ENCODE assay signal across 20 cellular contexts in the genomic region with DNA sequence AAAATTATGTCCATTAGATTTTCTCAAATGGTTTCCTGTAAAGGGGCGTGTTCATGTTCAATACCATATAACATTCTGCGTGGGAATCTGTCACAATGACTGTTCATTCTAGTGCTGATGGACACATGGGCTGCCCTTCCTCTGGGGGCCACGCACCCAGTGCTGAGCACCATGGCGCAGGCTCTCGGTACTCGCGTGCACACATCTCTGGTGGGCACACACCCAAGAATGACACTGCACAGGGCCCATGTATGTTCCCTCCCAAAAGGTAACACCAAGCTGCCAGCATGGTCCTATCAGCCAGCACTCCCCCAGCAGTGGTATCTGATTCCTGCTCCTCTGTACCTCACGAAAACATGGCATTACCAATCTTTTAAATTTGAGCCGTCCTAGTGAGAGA. TPM values are rescaled to one million over a fixed set of nuclear protein-coding genes. Genes with fewer than 3 reads are reported as not detected.
DNase-seq lines count a peak whose midpoint lies in the region; ATAC-seq and TF ChIP-seq lines count a peak whose summit lies in the region.
"Had no signal": no experiment of that assay in that cellular context is flagged by ENCODE, and none has a peak within 500 bp of the region (broad histone marks: within the 10 kb centered on the region; RNA-seq: fewer than 3 reads in every experiment).

No MANE protein-coding gene starts in this region.

- no peaks in the 10 kb centered on the region for H3K36me3 Mint-ChIP-seq in natural killer cell treated with Interleukin-12 subunit alpha and Interleukin-12 subunit beta and Interleukin-15 and Interleukin-18, amount 100 ng/mL, for 72 hours
- H3K36me3 Mint-ChIP-seq in natural killer cell = no peaks in the 10 kb centered on the region

- CTCF ChIA-PET in GM10248 (lab: Yijun Ruan, JAX) = no interaction called here

- H3K4me3 ChIP-seq in esophagus (ENCODE audit: low read depth in 1 of 2, low read length in 2 of 2) = no peak overlapping the region
- H3K4me3 ChIP-seq in aorta (ENCODE audit: low read length in 2 of 2) = no peak overlapping the region
- no peak overlapping the region for H3K4me3 ChIP-seq in brain microvascular endothelial cell (ENCODE audit: low read depth, low read length)

- peak overlapping the region; percentile 84 to 92 for H3K27ac ChIP-seq in esophagus (ENCODE audit: low read depth in 2 of 2, low read length in 1 of 2)
- H3K27ac ChIP-seq in aorta (ENCODE audit: low read depth in 1 of 2, low read length in 2 of 2) = no peak overlapping the region
- no peak overlapping the region for H3K27ac ChIP-seq in brain microvascular endothelial cell

- no peaks in the 10 kb centered on the region for H3K27me3 ChIP-seq in esophagus (ENCODE audit: control insufficient read depth in 1 of 2, insufficient read depth in 2 of 2, low read length in 2 of 2)
- no peaks in the 10 kb centered on the region for H3K27me3 ChIP-seq in aorta (ENCODE audit: control insufficient read depth in 1 of 2, insufficient read depth in 2 of 2, low read length in 1 of 2)
- no peaks in the 10 kb centered on the region for H3K27me3 ChIP-seq in brain microvascular endothelial cell (replicated peaks)

- in situ Hi-C loops in brain microvascular endothelial cell (cut with HindIII; ENCODE audit: low pct_ligation_motif_present, low sequenced_read_pairs) = no loop called here

- intact Hi-C loops in natural killer cell (cut with micrococcal nuclease) (no loop called here), sciatic nerve (cut with DNase I) (no loop called here), aorta (cut with DNase I) (no loop called here)

- WGBS in esophagus, 2 donors = 95% methylated on average over 9 of the region's 9 CpGs
- WGBS in aorta, 2 donors = 92 to 95% methylated on average over 9 of the region's 9 CpGs

- no peak for ATAC-seq in natural killer cell treated with Interleukin-12 subunit alpha and Interleukin-12 subunit beta and Interleukin-15 and Interleukin-18, amount 100 ng/mL, for 72 hours
- ATAC-seq in natural killer cell (no peak), sciatic nerve (no peak), aorta (ENCODE audit: low FRiP score) (no peak), HG02973 (IDR thresholded peaks at IDR 0.05; ENCODE audit: unreplicated experiment) (no peak)
- ATAC-seq: HCT116 had no signal

- peaks cover 8 to 35% of the 10 kb centered on the region in 2 donors for H3K4me1 ChIP-seq in esophagus (ENCODE audit: control insufficient read depth in 2 of 2, insufficient read depth in 2 of 2, low read length in 1 of 2)
- no peaks in the 10 kb centered on the region for H3K4me1 ChIP-seq in aorta (ENCODE audit: control insufficient read depth in 1 of 2, insufficient read depth in 2 of 2, low read length in 2 of 2)

- no peaks in the 10 kb centered on the region for H3K4me1 Mint-ChIP-seq in natural killer cell treated with Interleukin-12 subunit alpha and Interleukin-12 subunit beta and Interleukin-15 and Interleukin-18, amount 100 ng/mL, for 72 hours (ENCODE audit: low read depth in 2 of 2)
- H3K4me1 Mint-ChIP-seq in natural killer cell = no peaks in the 10 kb centered on the region

- H3K4me3 Mint-ChIP-seq in natural killer cell treated with Interleukin-12 subunit alpha and Interleukin-12 subunit beta and Interleukin-15 and Interleukin-18, amount 100 ng/mL, for 72 hours = no peak overlapping the region
- no peak overlapping the region for H3K4me3 Mint-ChIP-seq in natural killer cell

- peak; percentile 0 for DNase-seq in natural killer cell treated with Interleukin-12 subunit alpha and Interleukin-12 subunit beta and Interleukin-15 and Interleukin-18, amount 100 ng/mL, for 72 hours (ENCODE audit: low spot score)
- no peak for DNase-seq in natural killer cell
- peak; percentile 57 for DNase-seq in sciatic nerve (ENCODE audit: low spot score)
- DNase-seq in aorta = peak; percentile 20 to 52
- no peak for DNase-seq in brain microvascular endothelial cell
- no peak for DNase-seq in GM10248 (ENCODE audit: extremely low spot score)
- DNase-seq: AML-193; COR-L47; DMS153; KG1; NCI-H1436; NCI-H2029; NCI-H2171; NCI-H446; NCI-H69; NK-92 treated with Interleukin-12 subunit alpha and Interleukin-12 subunit beta, amount 100 ng/mL, for 24 hours; SIG-M5 had no signal

- H3K27me3 Mint-ChIP-seq in natural killer cell treated with Interleukin-12 subunit alpha and Interleukin-12 subunit beta and Interleukin-15 and Interleukin-18, amount 100 ng/mL, for 72 hours = peaks cover 0 to under 1% of the 10 kb centered on the region in 2 donors
- no peaks in the 10 kb centered on the region for H3K27me3 Mint-ChIP-seq in natural killer cell (ENCODE audit: low read depth in 2 of 2)

- TF ChIP-seq CTCF in natural killer cell (IDR thresholded peaks at IDR 0.05) (no peak), brain microvascular endothelial cell (IDR thresholded peaks at IDR 0.05; ENCODE audit: low read depth, low read length, missing control alignments) (no peak), GM10248 (IDR thresholded peaks at IDR 0.05; ENCODE audit: control extremely low read depth, extremely low read depth, low read depth, missing control alignments) (no peak)

- H3K27ac Mint-ChIP-seq in natural killer cell treated with Interleukin-12 subunit alpha and Interleukin-12 subunit beta and Interleukin-15 and Interleukin-18, amount 100 ng/mL, for 72 hours = no peak overlapping the region
- no peak overlapping the region for H3K27ac Mint-ChIP-seq in natural killer cell

- no peaks in the 10 kb centered on the region for H3K9me3 Mint-ChIP-seq in natural killer cell treated with Interleukin-12 subunit alpha and Interleukin-12 subunit beta and Interleukin-15 and Interleukin-18, amount 100 ng/mL, for 72 hours
- H3K9me3 Mint-ChIP-seq in natural killer cell = no peaks in the 10 kb centered on the region

- POLR2A ChIA-PET in GM10248 (lab: Yijun Ruan, JAX) = no interaction called here

- no peaks in the 10 kb centered on the region for H3K9me3 ChIP-seq in esophagus (ENCODE audit: control insufficient read depth in 2 of 2, insufficient read depth in 1 of 2, low read depth in 1 of 2, low read length in 1 of 2)
- H3K9me3 ChIP-seq in aorta (ENCODE audit: control insufficient read depth, low read length) = no peaks in the 10 kb centered on the region

- H3K36me3 ChIP-seq in esophagus (ENCODE audit: control insufficient read depth in 2 of 2, insufficient read depth in 2 of 2, low read length in 1 of 2) (no peaks in the 10 kb centered on the region), aorta (ENCODE audit: control insufficient read depth in 1 of 2, insufficient read depth in 2 of 2, low read length in 1 of 2) (no peaks in the 10 kb centered on the region), brain microvascular endothelial cell (replicated peaks) (no peaks in the 10 kb centered on the region)

RNA-seq across cellular contexts. Expression of a gene that starts 13.7 kb away (rescaled TPM):
- 1 to 10 TPM; 2.2 to 4.9 TPM for total RNA-seq in natural killer cell treated with Interleukin-12 subunit alpha and Interleukin-12 subunit beta and Interleukin-15 and Interleukin-18, amount 100 ng/mL, for 72 hours
- total RNA-seq in natural killer cell (1 to 10 TPM; 3.1 to 7.5 (median 3.7) TPM), sciatic nerve (19.8 TPM), aorta (1 to 10 TPM; 7.3 to 8.9 TPM)
- polyA plus RNA-seq in esophagus (10 to 100 TPM in 1 of 2 donors, 1 to 10 TPM in 1; 8.2 to 11.5 TPM), aorta (10 to 100 TPM in 1 of 2 donors, 1 to 10 TPM in 1; 9.5 to 16.5 TPM)

RNA-seq across cellular contexts. Expression of a gene that starts 29.5 kb away (rescaled TPM):
- 10 to 100 TPM; 28.7 to 29.8 TPM for total RNA-seq in natural killer cell treated with Interleukin-12 subunit alpha and Interleukin-12 subunit beta and Interleukin-15 and Interleukin-18, amount 100 ng/mL, for 72 hours
- 10 to 100 TPM; 39.2 to 63.5 (median 54.1) TPM for total RNA-seq in natural killer cell
- polyA plus RNA-seq in esophagus = 10 to 100 TPM; 27.7 to 28.3 TPM
- 28.2 TPM for total RNA-seq in sciatic nerve
- total RNA-seq in aorta = 10 to 100 TPM; 33.5 to 34.1 TPM
- polyA plus RNA-seq in aorta = 10 to 100 TPM in 1 of 2 donors, 1 to 10 TPM in 1; 5.4 to 25.6 TPM

RNA-seq across cellular contexts. Expression of a gene that starts 38.2 kb away (rescaled TPM):
- total RNA-seq in natural killer cell treated with Interleukin-12 subunit alpha and Interleukin-12 subunit beta and Interleukin-15 and Interleukin-18, amount 100 ng/mL, for 72 hours = not detected
- total RNA-seq in natural killer cell = not detected
- 10 to 100 TPM in 1 of 2 donors, 1 to 10 TPM in 1; 8.3 to 33.7 TPM for polyA plus RNA-seq in esophagus
- 115 TPM for total RNA-seq in sciatic nerve
- 100 to 1,000 TPM; 271 to 564 TPM for total RNA-seq in aorta
- 100 to 1,000 TPM; 324 to 793 TPM for polyA plus RNA-seq in aorta

Comparison
In these comparisons a context has a peak if more than half of its experiments do, and no peak if none do; other contexts are left out.
1. DNase-seq: peak in natural killer cell treated with Interleukin-12 subunit alpha and Interleukin-12 subunit beta and Interleukin-15 and Interleukin-18, amount 100 ng/mL, for 72 hours (single experiment), sciatic nerve (single experiment) and aorta (2 of 2); none in natural killer cell (single experiment), brain microvascular endothelial cell (single experiment) and GM10248 (single experiment).
2. H3K27ac ChIP-seq: peak in esophagus (2 of 2); none in aorta (0 of 2) and brain microvascular endothelial cell (single experiment).
3. RNA of a gene that starts 38.2 kb away (total RNA-seq): 271 to 564 TPM in aorta and 115 TPM in sciatic nerve (single experiment); not detected in natural killer cell treated with Interleukin-12 subunit alpha and Interleukin-12 subunit beta and Interleukin-15 and Interleukin-18, amount 100 ng/mL, for 72 hours and not detected in natural killer cell; every median in the first group is over 100 times any median in the second.